In genomic region chr6:169958510-169958909, GRCh38 we compare ENCODE assay signal across 17 cellular contexts.
DNase-seq lines count a peak whose midpoint lies in the region; ATAC-seq, FAIRE-seq and TF ChIP-seq lines count a peak whose summit lies in the region.
"Had no signal": no experiment of that assay in that cellular context is flagged by ENCODE, and none has a peak within 500 bp of the region (broad histone marks: within the 10 kb centered on the region; RNA-seq: fewer than 3 reads in every experiment).

No MANE protein-coding gene starts in this region.

- POLR2A ChIA-PET in HepG2 (lab: Yijun Ruan, JAX) = no interaction called here

- no peaks in the 10 kb centered on the region for H3K9me3 ChIP-seq in right atrium auricular region
- H3K9me3 ChIP-seq in keratinocyte (ENCODE audit: control insufficient read depth, low read depth, low read length) = no peaks in the 10 kb centered on the region
- no peaks in the 10 kb centered on the region for H3K9me3 ChIP-seq in HepG2 (ENCODE audit: low read length)
- H3K9me3 ChIP-seq in SJCRH30 (replicated peaks) = no peaks in the 10 kb centered on the region
- H3K9me3 ChIP-seq: neutrophil had no signal

- no peaks in the 10 kb centered on the region for H3K9me1 ChIP-seq in keratinocyte (ENCODE audit: control insufficient read depth, extremely low read depth, insufficient read depth, low read length)

- no peak overlapping the region for H2AFZ ChIP-seq in keratinocyte (ENCODE audit: control insufficient read depth, low read length)
- H2AFZ ChIP-seq in HepG2 (ENCODE audit: low read length) = no peak overlapping the region

- DNase-seq in right atrium auricular region (ENCODE audit: low spot score) (peak; percentile 16), left cardiac atrium (no peak), keratinocyte (ENCODE audit: low read depth, low spot score) (no peak), HepG2 (ENCODE audit: low spot score) (no peak), omental fat pad (ENCODE audit: low spot score) (no peak), SJCRH30 (no peak)
- peak; percentile 31 for DNase-seq in activated CD8-positive, alpha-beta memory T cell treated with anti-CD3 and anti-CD28 coated beads, Interleukin-2, amount 10 ng/mL, durations not matched to agents 7 days and 5 days
- DNase-seq: GDM1, glutamatergic neuron, SW 1271 had no signal

- H3K36me3 Mint-ChIP-seq in activated CD8-positive, alpha-beta memory T cell treated with anti-CD3 and anti-CD28 coated beads, Interleukin-2, amount 10 ng/mL, durations not matched to agents 7 days and 5 days = no peaks in the 10 kb centered on the region

- H3K4me3 ChIP-seq in right atrium auricular region = no peak overlapping the region
- no peak overlapping the region for H3K4me3 ChIP-seq in keratinocyte (ENCODE audit: control insufficient read depth in 2 of 3, extremely low read depth in 1 of 3, insufficient read depth in 2 of 3, low read depth in 1 of 3, low read length in 3 of 3)
- no peak overlapping the region for H3K4me3 ChIP-seq in HepG2 (replicated peaks in 1 of 3; ENCODE audit: insufficient read depth in 1 of 3, low read depth in 2 of 3, low read length in 3 of 3)
- H3K4me3 ChIP-seq in SJCRH30 = no peak overlapping the region

- TF ChIP-seq CTCF in right atrium auricular region (IDR thresholded peaks at IDR 0.05) (no peak), keratinocyte (optimal IDR thresholded peaks at IDR 0.05 in 1 of 3, IDR thresholded peaks at IDR 0.05 in 1 of 3, conservative IDR thresholded peaks at IDR 0.05 in 1 of 3; ENCODE audit: extremely low read depth in 1 of 3, insufficient read depth in 2 of 3, low read length in 3 of 3) (no peak), HepG2 (CRISPR knock-in tag; IDR thresholded peaks at IDR 0.05) (no peak), omental fat pad (IDR thresholded peaks at IDR 0.05) (no peak)

- H4K20me1 ChIP-seq in keratinocyte (ENCODE audit: control insufficient read depth, extremely low read depth, insufficient read depth, low read length) (no peaks in the 10 kb centered on the region), HepG2 (ENCODE audit: insufficient read depth, low read length) (no peaks in the 10 kb centered on the region)

- 38% methylated on average over 10 of the region's 10 CpGs for WGBS in HepG2 (ENCODE audit: low lambda C conversion rate)

- H3K4me1 ChIP-seq in right atrium auricular region (peaks cover 0 to 17% of the 10 kb centered on the region in 2 donors), keratinocyte (ENCODE audit: control insufficient read depth, extremely low read depth, insufficient read depth, low read length) (peaks cover 12% of the 10 kb centered on the region), HepG2 (ENCODE audit: insufficient read depth, low read length) (no peaks in the 10 kb centered on the region), SJCRH30 (no peaks in the 10 kb centered on the region)

- H3K27me3 ChIP-seq in right atrium auricular region (no peaks in the 10 kb centered on the region), keratinocyte (ENCODE audit: control insufficient read depth, extremely low read depth, insufficient read depth, low read length) (no peaks in the 10 kb centered on the region), HepG2 (ENCODE audit: control insufficient read depth in 1 of 2, insufficient read depth in 2 of 2, low read length in 2 of 2) (peaks cover 3 to 54% of the 10 kb centered on the region in 2 experiments; a peak in 4 of 5 replicates), SJCRH30 (0 out of 2 replicates have a peak, but pooled peaks cover 2% of the 10 kb centered on the region)

- intact Hi-C loops in left cardiac atrium (cut with DNase I) = loop anchor here in 1 of 2 donors (10.0 kb wide), 1 partner anchor 124 kb away; no protein-coding TSS in a partner anchor
- intact Hi-C loops in HepG2 (cut with micrococcal nuclease; ENCODE audit: unreplicated experiment) = no loop called here

- CTCF ChIA-PET in activated CD8-positive, alpha-beta memory T cell treated with anti-CD3 and anti-CD28 coated beads, Interleukin-2, amount 10 ng/mL, durations not matched to agents 7 days and 5 days (lab: Charles Lee) = no interaction called here
- CTCF ChIA-PET in HepG2 (lab: Yijun Ruan, JAX; ENCODE audit: low intra/inter-chr PET ratio, low total read pairs) = no interaction called here

- dilution Hi-C loops in keratinocyte (cut with MboI; ENCODE audit: extremely low pct_ligation_motif_present, low sequenced_read_pairs) = no loop called here

- H3K27ac ChIP-seq in right atrium auricular region (no peak overlapping the region), keratinocyte (ENCODE audit: control insufficient read depth, insufficient read depth, low read length) (no peak overlapping the region), HepG2 (ENCODE audit: extremely low read length, insufficient read depth, low read length) (no peak overlapping the region), SJCRH30 (no peak overlapping the region)
- H3K27ac ChIP-seq: C4-2B, neutrophil had no signal

- TF ChIP-seq RAD21 in HepG2 (CRISPR knock-in tag; IDR thresholded peaks at IDR 0.05) = no peak

- no peak overlapping the region for H3K4me3 Mint-ChIP-seq in activated CD8-positive, alpha-beta memory T cell treated with anti-CD3 and anti-CD28 coated beads, Interleukin-2, amount 10 ng/mL, durations not matched to agents 7 days and 5 days
- H3K4me3 Mint-ChIP-seq: activated CD4-positive, alpha-beta T cell treated with anti-CD3 and anti-CD28 coated beads, Interleukin-2, amount 10 ng/mL, durations not matched to agents 24 days and 14 days had no signal

- BruUV-seq in HepG2 (replicated peaks; lab: Mats Ljungman, UMichigan) = no TSS peak

- no peaks in the 10 kb centered on the region for H3K9me3 Mint-ChIP-seq in activated CD8-positive, alpha-beta memory T cell treated with anti-CD3 and anti-CD28 coated beads, Interleukin-2, amount 10 ng/mL, durations not matched to agents 7 days and 5 days (ENCODE audit: low read depth)
- H3K9me3 Mint-ChIP-seq: activated CD4-positive, alpha-beta T cell treated with anti-CD3 and anti-CD28 coated beads, Interleukin-2, amount 10 ng/mL, durations not matched to agents 24 days and 14 days had no signal

- H3K27ac Mint-ChIP-seq in activated CD8-positive, alpha-beta memory T cell treated with anti-CD3 and anti-CD28 coated beads, Interleukin-2, amount 10 ng/mL, durations not matched to agents 7 days and 5 days = no peak overlapping the region
- H3K27ac Mint-ChIP-seq: activated CD4-positive, alpha-beta T cell treated with anti-CD3 and anti-CD28 coated beads, Interleukin-2, amount 10 ng/mL, durations not matched to agents 24 days and 14 days had no signal

- H3K36me3 ChIP-seq in right atrium auricular region (no peaks in the 10 kb centered on the region), keratinocyte (ENCODE audit: control insufficient read depth in 2 of 2, extremely low read depth in 1 of 2, insufficient read depth in 2 of 2, low read length in 2 of 2) (no peaks in the 10 kb centered on the region), HepG2 (replicated peaks in 1 of 2; ENCODE audit: control insufficient read depth in 1 of 2, insufficient read depth in 2 of 2, low read length in 2 of 2) (no peaks in the 10 kb centered on the region), SJCRH30 (no peaks in the 10 kb centered on the region)
- H3K36me3 ChIP-seq: neutrophil had no signal

- H3K79me2 ChIP-seq in keratinocyte (ENCODE audit: control insufficient read depth, insufficient read depth, low read length) (no peaks in the 10 kb centered on the region), HepG2 (ENCODE audit: insufficient read depth, low read length) (no peaks in the 10 kb centered on the region)

- H3K4me1 Mint-ChIP-seq in activated CD8-positive, alpha-beta memory T cell treated with anti-CD3 and anti-CD28 coated beads, Interleukin-2, amount 10 ng/mL, durations not matched to agents 7 days and 5 days = peaks cover 11% of the 10 kb centered on the region

- TF ChIP-seq POLR2A in HepG2 (IDR thresholded peaks at IDR 0.05; ENCODE audit: insufficient read depth in 1 of 2, low read depth in 2 of 2, low read length in 2 of 2) = no peak

- peak overlapping the region; percentile 61 for H3K4me2 ChIP-seq in keratinocyte (ENCODE audit: control insufficient read depth, extremely low read depth, insufficient read depth, low read depth, low read length)
- H3K4me2 ChIP-seq in HepG2 (ENCODE audit: low read depth, low read length) = no peak overlapping the region

- H3K9ac ChIP-seq in keratinocyte (ENCODE audit: control insufficient read depth, extremely low read depth, insufficient read depth, low read length) (no peak overlapping the region), HepG2 (ENCODE audit: insufficient read depth, low read depth, low read length) (no peak overlapping the region)

- peaks cover 48% of the 10 kb centered on the region for H3K27me3 Mint-ChIP-seq in activated CD8-positive, alpha-beta memory T cell treated with anti-CD3 and anti-CD28 coated beads, Interleukin-2, amount 10 ng/mL, durations not matched to agents 7 days and 5 days

- ATAC-seq in left cardiac atrium = no peak
- ATAC-seq in activated CD8-positive, alpha-beta memory T cell treated with anti-CD3 and anti-CD28 coated beads, Interleukin-2, amount 10 ng/mL, durations not matched to agents 7 days and 5 days = no peak
- no peak for ATAC-seq in HepG2
- no peak for ATAC-seq in omental fat pad (ENCODE audit: low FRiP score)
- ATAC-seq in GM21786 (IDR thresholded peaks at IDR 0.05; ENCODE audit: unreplicated experiment) = no peak
- ATAC-seq: HCT116 had no signal

- in situ Hi-C loops in HepG2 (cut with HindIII; ENCODE audit: extremely low pct_ligation_motif_present, low pct_unique_long_range_greater_than_20kb) = loop anchor here (10.0 kb wide), 1 partner anchor 556 kb away; no protein-coding TSS in a partner anchor

- TF ChIP-seq EP300 in HepG2 (IDR thresholded peaks at IDR 0.05; ENCODE audit: low read depth in 2 of 2, low read length in 2 of 2) (no peak), HepG2 (CRISPR knock-in tag; IDR thresholded peaks at IDR 0.05; ENCODE audit: borderline replicate concordance) (no peak)

- FAIRE-seq in keratinocyte (lab: Jason Lieb, UNC) = no peak
- no peak for FAIRE-seq in HepG2 (lab: Jason Lieb, UNC)
- FAIRE-seq: small intestine, TTC549 had no signal

TF ChIP-seq in HepG2, 621 proteins besides CTCF, POLR2A, EP300 and RAD21 (continues in another document):
- TF ChIP-seq KLF13 (CRISPR knock-in tag; IDR thresholded peaks at IDR 0.05) (no peak), ZNF691 (CRISPR knock-in tag; IDR thresholded peaks at IDR 0.05; ENCODE audit: borderline replicate concordance, low read depth) (no peak), RBFOX2 (IDR thresholded peaks at IDR 0.05; ENCODE audit: low read depth, low read length) (no peak), ZNF652 (CRISPR knock-in tag; IDR thresholded peaks at IDR 0.05; ENCODE audit: borderline replicate concordance, low read depth) (no peak), ZNF569 (CRISPR knock-in tag; IDR thresholded peaks at IDR 0.05; ENCODE audit: borderline replicate concordance) (no peak)

Comparison
In these comparisons a context has a peak if more than half of its experiments do, and no peak if none do; other contexts are left out.
1. DNase-seq: peak in right atrium auricular region (single experiment) and activated CD8-positive, alpha-beta memory T cell treated with anti-CD3 and anti-CD28 coated beads, Interleukin-2, amount 10 ng/mL, durations not matched to agents 7 days and 5 days (single experiment); none in left cardiac atrium (single experiment), keratinocyte (single experiment), HepG2 (single experiment), omental fat pad (single experiment) and SJCRH30 (0 of 2).